In the genomic region with DNA sequence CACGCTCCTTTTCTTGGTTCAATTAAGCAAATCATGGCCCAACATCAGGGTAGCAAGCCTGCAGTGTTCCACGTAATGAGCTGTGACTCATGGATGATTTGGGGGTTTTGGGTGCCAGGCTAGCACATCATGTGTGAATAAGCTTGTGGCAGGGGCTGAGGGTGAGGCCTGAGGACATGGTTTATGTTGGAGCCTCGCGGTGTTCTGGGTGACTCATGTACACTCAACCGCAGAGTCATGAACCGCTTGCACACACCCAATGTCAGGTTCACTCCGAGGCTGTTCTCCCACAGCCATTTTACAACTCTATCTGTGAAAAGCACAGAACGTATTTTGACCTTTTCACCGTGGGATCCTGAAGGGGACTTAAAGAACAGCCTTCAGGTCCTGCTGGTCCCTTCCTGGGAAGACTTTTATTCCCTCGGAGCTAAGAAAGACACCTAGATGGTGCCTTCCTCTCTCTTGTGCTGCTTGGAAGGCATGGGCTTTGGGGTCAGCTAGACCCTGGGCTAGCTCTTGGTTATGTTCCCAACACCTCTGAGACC, we compare ENCODE assay signal across 9 cellular contexts.
DNase-seq lines count a peak whose midpoint lies in the region; ATAC-seq and TF ChIP-seq lines count a peak whose summit lies in the region.
"Had no signal": no experiment of that assay in that cellular context is flagged by ENCODE, and none has a peak within 500 bp of the region (broad histone marks: within the 10 kb centered on the region; RNA-seq: fewer than 3 reads in every experiment).

No MANE protein-coding gene starts in this region.

- no peak overlapping the region for H3K27ac ChIP-seq in endodermal cell (ENCODE audit: low read depth, low read length)

- DNase-seq in HK-2 (ENCODE audit: unreplicated experiment), result peak; percentile 84
- DNase-seq in activated CD4-positive, alpha-beta memory T cell treated with anti-CD3 and anti-CD28 coated beads for 36 hours, result peak; percentile 56
- DNase-seq in glomerular visceral epithelial cell (ENCODE audit: extremely low spot score), result peak; percentile 98
- peak; percentile 44 to 50 for DNase-seq in stimulated activated CD8-positive, alpha-beta memory T cell treated with anti-CD3 and anti-CD28 coated beads, Interleukin-7, amount 100 ng/mL, for 48 hours (ENCODE audit: extremely low read depth in 1 of 2, low read depth in 1 of 2)
- no peak for DNase-seq in Calu3
- no peak for DNase-seq in endodermal cell
- no peak for DNase-seq in amniotic stem cell (lab: John Stamatoyannopoulos, UW)

- no peaks in the 10 kb centered on the region for H3K4me1 Mint-ChIP-seq in activated CD4-positive, alpha-beta memory T cell treated with anti-CD3 and anti-CD28 coated beads for 36 hours (ENCODE audit: low read depth)
- H3K4me1 Mint-ChIP-seq in Calu3 (ENCODE audit: low read depth, unreplicated experiment) (no peaks in the 10 kb centered on the region), endodermal cell (peaks cover 21% of the 10 kb centered on the region)

- no peaks in the 10 kb centered on the region for H3K27me3 ChIP-seq in endodermal cell (ENCODE audit: control insufficient read depth, insufficient read depth, low read length, poor library complexity, severe bottlenecking)

- intact Hi-C loops in activated CD4-positive, alpha-beta memory T cell treated with anti-CD3 and anti-CD28 coated beads for 36 hours (cut with micrococcal nuclease), result no loop called here
- intact Hi-C loops in Calu3 (cut with micrococcal nuclease; ENCODE audit: unreplicated experiment), result no loop called here

- H3K36me3 Mint-ChIP-seq in activated CD4-positive, alpha-beta memory T cell treated with anti-CD3 and anti-CD28 coated beads for 36 hours, result no peaks in the 10 kb centered on the region
- H3K36me3 Mint-ChIP-seq in Calu3 (ENCODE audit: insufficient read depth, unreplicated experiment) (no peaks in the 10 kb centered on the region), endodermal cell (ENCODE audit: low read depth) (no peaks in the 10 kb centered on the region)

- 93 to 95% methylated on average over 7 to 10 of the region's 10 CpGs for WGBS in endodermal cell (ENCODE audit: insufficient coverage in 1 of 2, insufficient read length in 1 of 2), 2 experiments

- CTCF ChIA-PET in activated CD4-positive, alpha-beta memory T cell treated with anti-CD3 and anti-CD28 coated beads for 36 hours (lab: Charles Lee), result no interaction called here
- CTCF ChIA-PET in Calu3 (lab: Charles Lee), result no interaction called here

- no peaks in the 10 kb centered on the region for H3K9me3 ChIP-seq in endodermal cell (ENCODE audit: control insufficient read depth, low read length)

- TF ChIP-seq CTCF in Calu3 (IDR thresholded peaks at IDR 0.05; ENCODE audit: unreplicated experiment) (no peak), endodermal cell (conservative IDR thresholded peaks at IDR 0.05) (no peak)

- no peak overlapping the region for H3K4me3 Mint-ChIP-seq in activated CD4-positive, alpha-beta memory T cell treated with anti-CD3 and anti-CD28 coated beads for 36 hours
- H3K4me3 Mint-ChIP-seq in Calu3 (ENCODE audit: low read depth, unreplicated experiment) (no peak overlapping the region), endodermal cell (no peak overlapping the region)
- H3K4me3 Mint-ChIP-seq: neural crest cell had no signal

- no peak overlapping the region for H3K4me3 ChIP-seq in endodermal cell (ENCODE audit: low read length)

- no peaks in the 10 kb centered on the region for H3K9me3 Mint-ChIP-seq in activated CD4-positive, alpha-beta memory T cell treated with anti-CD3 and anti-CD28 coated beads for 36 hours
- H3K9me3 Mint-ChIP-seq in Calu3 (ENCODE audit: low read depth, unreplicated experiment) (no peaks in the 10 kb centered on the region), endodermal cell (no peaks in the 10 kb centered on the region)
- H3K9me3 Mint-ChIP-seq: neural crest cell had no signal

- peaks cover 3% of the 10 kb centered on the region for H3K27me3 Mint-ChIP-seq in activated CD4-positive, alpha-beta memory T cell treated with anti-CD3 and anti-CD28 coated beads for 36 hours
- H3K27me3 Mint-ChIP-seq in Calu3 (ENCODE audit: unreplicated experiment), result no peaks in the 10 kb centered on the region
- H3K27me3 Mint-ChIP-seq in endodermal cell (ENCODE audit: insufficient read depth), result no peaks in the 10 kb centered on the region

- H3K9ac ChIP-seq in endodermal cell (ENCODE audit: extremely low read depth, low read length, poor library complexity, severe bottlenecking), result no peak overlapping the region

- ATAC-seq in HG03280 (IDR thresholded peaks at IDR 0.05; ENCODE audit: unreplicated experiment), result no peak

- H3K36me3 ChIP-seq in endodermal cell (ENCODE audit: control insufficient read depth, insufficient read depth, low read length), result no peaks in the 10 kb centered on the region

- POLR2A ChIA-PET in activated CD4-positive, alpha-beta memory T cell treated with anti-CD3 and anti-CD28 coated beads for 36 hours (lab: Charles Lee), result no interaction called here

- BruUV-seq in Calu3 (replicated peaks; lab: Mats Ljungman, UMichigan), result no TSS peak

- no peaks in the 10 kb centered on the region for H3K4me1 ChIP-seq in endodermal cell (ENCODE audit: control insufficient read depth, insufficient read depth, low read length)

- no peak overlapping the region for H3K27ac Mint-ChIP-seq in activated CD4-positive, alpha-beta memory T cell treated with anti-CD3 and anti-CD28 coated beads for 36 hours
- H3K27ac Mint-ChIP-seq in Calu3 (ENCODE audit: unreplicated experiment) (no peak overlapping the region), endodermal cell (no peak overlapping the region)

Comparison
In these comparisons a context has a peak if more than half of its experiments do, and no peak if none do; other contexts are left out.
1. DNase-seq: peak in HK-2 (single experiment), activated CD4-positive, alpha-beta memory T cell treated with anti-CD3 and anti-CD28 coated beads for 36 hours (single experiment), glomerular visceral epithelial cell (single experiment) and stimulated activated CD8-positive, alpha-beta memory T cell treated with anti-CD3 and anti-CD28 coated beads, Interleukin-7, amount 100 ng/mL, for 48 hours (2 of 2); none in Calu3 (single experiment), endodermal cell (single experiment) and amniotic stem cell (single experiment).